In the genomic region with DNA sequence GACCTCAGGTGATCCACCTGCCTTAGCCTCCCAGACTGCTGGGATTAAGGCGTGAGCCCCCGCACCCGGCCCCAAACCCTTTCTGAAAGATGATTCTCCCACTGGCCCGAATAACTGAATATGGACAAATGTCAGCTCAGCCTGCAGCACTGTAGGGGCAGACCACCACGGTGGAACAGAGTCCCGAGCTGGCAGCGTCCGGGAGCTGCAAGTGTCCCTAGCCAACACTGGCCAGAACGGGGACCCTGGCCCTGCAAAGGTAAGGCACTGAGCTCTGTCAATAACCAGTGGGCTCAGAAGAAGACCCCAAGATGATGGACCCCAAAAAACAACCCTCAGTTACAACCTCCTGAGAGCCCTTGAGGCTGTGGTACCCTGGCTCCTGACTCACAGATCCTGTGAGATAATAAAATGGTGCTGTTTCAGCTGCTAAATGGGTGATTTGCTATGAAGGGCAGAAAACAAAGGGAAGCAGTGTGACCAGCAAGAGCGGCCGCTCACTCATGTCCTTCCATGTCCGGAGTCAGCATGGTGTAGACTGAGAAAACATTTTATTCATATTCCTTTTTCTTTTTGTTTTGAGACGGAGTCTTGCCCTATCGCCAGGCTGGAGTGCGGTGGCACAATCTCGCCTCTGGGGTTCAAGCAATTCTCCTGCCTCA, we compare ENCODE assay signal across 8 cellular contexts. TPM values are rescaled to one million over a fixed set of nuclear protein-coding genes. Genes with fewer than 3 reads are reported as not detected.
DNase-seq lines count a peak whose midpoint lies in the region; ATAC-seq, FAIRE-seq and TF ChIP-seq lines count a peak whose summit lies in the region.

No MANE protein-coding gene starts in this region.

- peaks cover 3% of the 10 kb centered on the region; the same call in 1 of the 3 replicates for H3K9me3 Mint-ChIP-seq in GM23338
- H3K9me3 Mint-ChIP-seq in activated CD8-positive, alpha-beta T cell treated with anti-CD3 and anti-CD28 coated beads for 36 hours: no peaks in the 10 kb centered on the region

- H3K79me2 ChIP-seq in GM23338 (replicated peaks; ENCODE audit: insufficient read depth): peaks cover 60% of the 10 kb centered on the region

- peaks cover 28% of the 10 kb centered on the region for H3K4me1 ChIP-seq in A549
- H3K4me1 ChIP-seq in GM23338 (ENCODE audit: insufficient read depth): peaks cover 20% of the 10 kb centered on the region
- peaks cover 18 to 26% of the 10 kb centered on the region in 2 donors for H3K4me1 ChIP-seq in kidney (ENCODE audit: control insufficient read depth in 1 of 2, insufficient read depth in 1 of 2, low read depth in 1 of 2, low read length in 2 of 2)

- peak overlapping the region; percentile 98 for H3K4me2 ChIP-seq in A549
- H3K4me2 ChIP-seq in GM23338: peak overlapping the region; percentile 93; the same call in 1 of the 2 replicates

- no peaks in the 10 kb centered on the region for H3K36me3 ChIP-seq in GM23338 (ENCODE audit: insufficient read depth)
- no peaks in the 10 kb centered on the region for H3K36me3 ChIP-seq in kidney (ENCODE audit: control insufficient read depth in 1 of 2, insufficient read depth in 2 of 2, low read length in 2 of 2)

- H3K4me3 Mint-ChIP-seq in GM23338: peak overlapping the region; percentile 52
- peak overlapping the region; percentile 95 for H3K4me3 Mint-ChIP-seq in activated CD8-positive, alpha-beta T cell treated with anti-CD3 and anti-CD28 coated beads for 36 hours

- CTCF ChIA-PET in A549 (lab: Yijun Ruan, JAX): interaction anchor here (2.3 kb wide), 1 partner anchor 11 kb away, joined by 6 read pairs; no protein-coding TSS in a partner anchor
- CTCF ChIA-PET in activated CD8-positive, alpha-beta T cell treated with anti-CD3 and anti-CD28 coated beads for 36 hours (lab: Charles Lee): interaction anchor here (0.7 to 2.3 kb wide), 4 partner anchors 10 to 91 kb away, joined by 3 to 5 read pairs (median 4); a partner anchor contains a TSS

- 0 out of 2 replicates have a peak overlapping the region, but pooled peaks have one; percentile 95 for H3K27ac Mint-ChIP-seq in GM23338
- peak overlapping the region; percentile 98 for H3K27ac Mint-ChIP-seq in activated CD8-positive, alpha-beta T cell treated with anti-CD3 and anti-CD28 coated beads for 36 hours

- no peak for TF ChIP-seq EP300 in A549 (IDR thresholded peaks at IDR 0.05)

- FAIRE-seq in A549 (lab: Jason Lieb, UNC) (no peak), kidney (lab: Jason Lieb, UNC) (no peak)

- WGBS in A549 (ENCODE audit: missing lambda C conversion rate): 90% methylated on average over 16 of the region's 16 CpGs

- no peaks in the 10 kb centered on the region for H3K9me3 ChIP-seq in A549
- H3K9me3 ChIP-seq in kidney (ENCODE audit: control insufficient read depth in 1 of 2, low read length in 2 of 2): no peaks in the 10 kb centered on the region

- TF ChIP-seq CTCF in A549 (IDR thresholded peaks at IDR 0.05): no peak
- no peak for TF ChIP-seq CTCF in GM23338 (conservative IDR thresholded peaks at IDR 0.05; ENCODE audit: low read depth in 2 of 2)
- no peak for TF ChIP-seq CTCF in activated CD8-positive, alpha-beta T cell treated with anti-CD3 and anti-CD28 coated beads for 36 hours (IDR thresholded peaks at IDR 0.05)
- TF ChIP-seq CTCF in kidney (IDR thresholded peaks at IDR 0.05; ENCODE audit: borderline replicate concordance, extremely low read depth, insufficient read depth): no peak

- no peaks in the 10 kb centered on the region for H3K27me3 ChIP-seq in GM23338 (ENCODE audit: insufficient read depth)

- H3K9me2 ChIP-seq in GM23338 (ENCODE audit: insufficient read depth): no peaks in the 10 kb centered on the region

- no peak for TF ChIP-seq RAD21 in A549 (conservative IDR thresholded peaks at IDR 0.05 in 1 of 2, IDR thresholded peaks at IDR 0.05 in 1 of 2)

- H4K20me1 ChIP-seq in GM23338 (replicated peaks; ENCODE audit: insufficient read depth): peaks cover 10% of the 10 kb centered on the region; the same call in 1 of the 2 replicates

- no peak overlapping the region for H2AFZ ChIP-seq in GM23338

- POLR2A ChIA-PET in A549 (lab: Yijun Ruan, JAX): no interaction called here
- POLR2A ChIA-PET in activated CD8-positive, alpha-beta T cell treated with anti-CD3 and anti-CD28 coated beads for 36 hours (lab: Charles Lee): interaction anchor here (1.0 to 4.1 kb wide), 6 partner anchors 10 to 295 kb away, joined by 3 to 32 read pairs (median 4); a partner anchor contains a TSS

- peaks cover 37% of the 10 kb centered on the region for H3K27me3 Mint-ChIP-seq in GM23338 (ENCODE audit: insufficient read depth, low read depth, poor library complexity)
- no peaks in the 10 kb centered on the region for H3K27me3 Mint-ChIP-seq in activated CD8-positive, alpha-beta T cell treated with anti-CD3 and anti-CD28 coated beads for 36 hours

- intact Hi-C loops in activated CD8-positive, alpha-beta T cell treated with anti-CD3 and anti-CD28 coated beads for 36 hours (cut with micrococcal nuclease): no loop called here
- intact Hi-C loops in kidney (cut with DNase I): no loop called here

- no peak for TF ChIP-seq POLR2A in A549 (IDR thresholded peaks at IDR 0.05; ENCODE audit: low read length)

- H3K4me1 Mint-ChIP-seq in GM23338: peaks cover 39% of the 10 kb centered on the region
- H3K4me1 Mint-ChIP-seq in activated CD8-positive, alpha-beta T cell treated with anti-CD3 and anti-CD28 coated beads for 36 hours (ENCODE audit: low read depth): peaks cover 58% of the 10 kb centered on the region

- H3F3A ChIP-seq in GM23338 (replicated peaks; ENCODE audit: low read depth): 0 out of 2 replicates have a peak, but pooled peaks cover 3% of the 10 kb centered on the region

- DNase-seq in A549 (ENCODE audit: low read depth in 1 of 2, low spot score in 1 of 2): no peak
- no peak for DNase-seq in GM23338 (ENCODE audit: low spot score)
- DNase-seq in activated CD8-positive, alpha-beta T cell treated with anti-CD3 and anti-CD28 coated beads for 36 hours: no peak
- peak; percentile 55 for DNase-seq in kidney
- no peak for DNase-seq in NCI-H774 (lab: John Stamatoyannopoulos, UW)
- DNase-seq in NCI-H69 (lab: John Stamatoyannopoulos, UW): no peak
- DNase-seq in medulla oblongata (ENCODE audit: extremely low spot score): no peak
- DNase-seq in SW 1271 (lab: John Stamatoyannopoulos, UW): no peak

- H3K9ac ChIP-seq in kidney (ENCODE audit: low read length in 2 of 2): no peak overlapping the region

- H3K4me3 ChIP-seq in A549 (no peak overlapping the region; the same call in 2 of the 3 replicates), GM23338 (no peak overlapping the region; the same call in 1 of the 2 replicates), kidney (ENCODE audit: low read length in 2 of 2) (no peak overlapping the region)

- H3K27ac ChIP-seq in A549: no peak overlapping the region
- peak overlapping the region; percentile 61; the same call in 1 of the 2 replicates for H3K27ac ChIP-seq in GM23338 (ENCODE audit: low read depth)
- no peak overlapping the region for H3K27ac ChIP-seq in kidney (ENCODE audit: low read depth in 2 of 2, low read length in 2 of 2)

- ATAC-seq in A549: no peak
- no peak for ATAC-seq in GM23338
- no peak for ATAC-seq in activated CD8-positive, alpha-beta T cell treated with anti-CD3 and anti-CD28 coated beads for 36 hours

- H3K36me3 Mint-ChIP-seq in GM23338 (ENCODE audit: low read depth): peaks cover 32% of the 10 kb centered on the region
- H3K36me3 Mint-ChIP-seq in activated CD8-positive, alpha-beta T cell treated with anti-CD3 and anti-CD28 coated beads for 36 hours (ENCODE audit: low read depth): peaks cover 41% of the 10 kb centered on the region

RNA-seq across cellular contexts. Expression of a gene that starts 1.6 kb away (rescaled TPM):
- polyA plus RNA-seq in A549 (2011; rRNA removed): 112 and 140 TPM in 2 replicates
- 572 and 723 TPM in 2 replicates for polyA plus RNA-seq in A549 (2012; cell fraction: cytosol; rRNA removed)
- polyA plus RNA-seq in A549 (2012; cell fraction: nucleus; rRNA removed): 405 and 471 TPM in 2 replicates
- 139 to 170 TPM (median 144 TPM) in 3 replicates for polyA plus RNA-seq in A549 (2017; fragmentation: RNase III; extraction: RNeasy Plus Mini Kit Qiagen cat#74134 plus additional on column Dnase treatment)
- polyA minus RNA-seq in A549 (2011; rRNA and poly(A)+ RNA removed): 19.7 and 25.2 TPM in 2 replicates
- 197 and 299 TPM in 2 replicates for total RNA-seq in GM23338 (2014; rRNA removed; shearing (Covaris generic))
- 409 and 434 TPM in 2 replicates for polyA plus RNA-seq in GM23338 (2016; fragmentation: Nextera tagmentation; extraction: Ambion mirVana)
- 100 to 1,000 TPM; 154 to 162 TPM for total RNA-seq in activated CD8-positive, alpha-beta T cell treated with anti-CD3 and anti-CD28 coated beads for 36 hours
- 54.0 TPM for total RNA-seq in kidney
- 160 TPM for polyA plus RNA-seq in kidney (ENCODE audit: insufficient read depth, low read depth, low replicate concordance)

RNA-seq across cellular contexts. Expression of a gene that starts 1.7 kb away (rescaled TPM):
- polyA plus RNA-seq in A549 (2011; rRNA removed) (11.3 and 11.4 TPM in 2 replicates), A549 (2017; fragmentation: RNase III; extraction: RNeasy Plus Mini Kit Qiagen cat#74134 plus additional on column Dnase treatment) (28.6 to 36.8 TPM (median 36.5 TPM) in 3 replicates), GM23338 (2016; fragmentation: Nextera tagmentation; extraction: Ambion mirVana) (21.1 and 23.5 TPM in 2 replicates), kidney (ENCODE audit: insufficient read depth, low read depth, low replicate concordance) (25.3 TPM)
- polyA plus RNA-seq in A549 (2012; cell fraction: cytosol; rRNA removed): 34.8 and 40.1 TPM in 2 replicates
- 372 and 438 TPM in 2 replicates for polyA plus RNA-seq in A549 (2012; cell fraction: nucleus; rRNA removed)
- polyA minus RNA-seq in A549 (2011; rRNA and poly(A)+ RNA removed): 3.6 and 8.4 TPM in 2 replicates
- total RNA-seq in GM23338 (2014; rRNA removed; shearing (Covaris generic)): 51.0 and 53.3 TPM in 2 replicates
- 10 to 100 TPM; 52.8 to 54.3 TPM for total RNA-seq in activated CD8-positive, alpha-beta T cell treated with anti-CD3 and anti-CD28 coated beads for 36 hours
- total RNA-seq in kidney: 94.1 TPM

RNA-seq across cellular contexts. Expression of a gene that starts 18.9 kb away (rescaled TPM):
- not detected in 2 replicates for polyA plus RNA-seq in A549 (2011; rRNA removed)
- not detected in 2 replicates for polyA plus RNA-seq in A549 (2012; cell fraction: cytosol; rRNA removed)
- polyA plus RNA-seq in A549 (2012; cell fraction: nucleus; rRNA removed): not detected in 2 replicates
- not detected in 3 replicates for polyA plus RNA-seq in A549 (2017; fragmentation: RNase III; extraction: RNeasy Plus Mini Kit Qiagen cat#74134 plus additional on column Dnase treatment)
- polyA minus RNA-seq in A549 (2011; rRNA and poly(A)+ RNA removed): not detected in 2 replicates
- total RNA-seq in GM23338 (2014; rRNA removed; shearing (Covaris generic)): 0.45 and 1.9 TPM in 2 replicates
- polyA plus RNA-seq in GM23338 (2016; fragmentation: Nextera tagmentation; extraction: Ambion mirVana): 0.29 and 0.40 TPM in 2 replicates
- under 1 TPM; 0.16 to 0.27 TPM for total RNA-seq in activated CD8-positive, alpha-beta T cell treated with anti-CD3 and anti-CD28 coated beads for 36 hours
- total RNA-seq in kidney: 0.09 TPM
- not detected for polyA plus RNA-seq in kidney (ENCODE audit: insufficient read depth, low read depth, low replicate concordance)

RNA-seq across cellular contexts. Expression of a gene that starts 33.2 kb away (rescaled TPM):
- polyA plus RNA-seq in A549 (2011; rRNA removed): 0.01 TPM in 1 of 2 replicates, not detected in the other
- 0.01 TPM in 2 replicates for polyA plus RNA-seq in A549 (2012; cell fraction: cytosol; rRNA removed)
- polyA plus RNA-seq in A549 (2012; cell fraction: nucleus; rRNA removed): 0.11 and 0.36 TPM in 2 replicates
- polyA plus RNA-seq in A549 (2017; fragmentation: RNase III; extraction: RNeasy Plus Mini Kit Qiagen cat#74134 plus additional on column Dnase treatment): 0.04 TPM in 1 of 3 replicates, not detected in the others
- polyA minus RNA-seq in A549 (2011; rRNA and poly(A)+ RNA removed): not detected in 2 replicates
- total RNA-seq in GM23338 (2014; rRNA removed; shearing (Covaris generic)): 0.16 and 0.28 TPM in 2 replicates
- 0.05 and 0.38 TPM in 2 replicates for polyA plus RNA-seq in GM23338 (2016; fragmentation: Nextera tagmentation; extraction: Ambion mirVana)
- total RNA-seq in activated CD8-positive, alpha-beta T cell treated with anti-CD3 and anti-CD28 coated beads for 36 hours: not detected
- not detected for total RNA-seq in kidney
- polyA plus RNA-seq in kidney (ENCODE audit: insufficient read depth, low read depth, low replicate concordance): not detected

RNA-seq across cellular contexts. Expression of a gene that starts 44.9 kb away (rescaled TPM):
- polyA plus RNA-seq in A549 (2011; rRNA removed): not detected in 2 replicates
- not detected in 2 replicates for polyA plus RNA-seq in A549 (2012; cell fraction: cytosol; rRNA removed)
- polyA plus RNA-seq in A549 (2012; cell fraction: nucleus; rRNA removed): not detected in 2 replicates
- polyA plus RNA-seq in A549 (2017; fragmentation: RNase III; extraction: RNeasy Plus Mini Kit Qiagen cat#74134 plus additional on column Dnase treatment): not detected in 3 replicates
- polyA minus RNA-seq in A549 (2011; rRNA and poly(A)+ RNA removed): not detected in 2 replicates
- total RNA-seq in GM23338 (2014; rRNA removed; shearing (Covaris generic)): not detected in 2 replicates
- not detected in 2 replicates for polyA plus RNA-seq in GM23338 (2016; fragmentation: Nextera tagmentation; extraction: Ambion mirVana)
- not detected for total RNA-seq in activated CD8-positive, alpha-beta T cell treated with anti-CD3 and anti-CD28 coated beads for 36 hours
- total RNA-seq in kidney: 2.1 TPM
- not detected for polyA plus RNA-seq in kidney (ENCODE audit: insufficient read depth, low read depth, low replicate concordance)
